In genomic region chr1:43327549-43328292, GRCh38 we compare ENCODE assay signal across 21 cellular contexts. TPM values are rescaled to one million over a fixed set of nuclear protein-coding genes. Genes with fewer than 3 reads are reported as not detected.
DNase-seq lines count a peak whose midpoint lies in the region; ATAC-seq, FAIRE-seq and TF ChIP-seq lines count a peak whose summit lies in the region.
"Had no signal": no experiment of that assay in that cellular context is flagged by ENCODE, and none has a peak within 500 bp of the region (broad histone marks: within the 10 kb centered on the region; RNA-seq: fewer than 3 reads in every experiment).

No MANE protein-coding gene starts in this region.

- no peak overlapping the region for H3K23ac ChIP-seq in H1 (ENCODE audit: insufficient read length)

- 96% methylated on average over 1 of the region's 1 CpG; no CpG with 5 or more reads in 1 of the 2 experiments for WGBS in H1 (ENCODE audit: extremely low coverage in 1 of 2, insufficient coverage in 1 of 2, insufficient read length in 1 of 2, insufficient replicate concordance in 2 of 2, low coverage in 1 of 2, low lambda C conversion rate in 2 of 2, missing lambda C conversion rate in 1 of 2), 2 experiments

- H4K8ac ChIP-seq in H1 (ENCODE audit: extremely low read depth, insufficient read depth, low read length), result no peak overlapping the region

- H4K91ac ChIP-seq in H1 (replicated peaks; ENCODE audit: insufficient read length, low read length), result no peak overlapping the region

- no peak overlapping the region for H3K4ac ChIP-seq in H1 (replicated peaks; ENCODE audit: insufficient read length, low read depth, low read length)

- H3K36me3 ChIP-seq in H1 (ENCODE audit: control insufficient read depth in 2 of 4, insufficient read depth in 4 of 4, low read length in 3 of 4) (no peaks in the 10 kb centered on the region), right atrium auricular region (no peaks in the 10 kb centered on the region)
- H3K36me3 ChIP-seq: SJSA1 had no signal

- POLR2A ChIA-PET in H1 (lab: Charles Lee; ENCODE audit: partially characterized antibody), result no interaction called here

- H3K9ac ChIP-seq in H1 (replicated peaks in 1 of 4; ENCODE audit: extremely low read depth in 1 of 4, low read depth in 3 of 4, low read length in 3 of 4), result no peak overlapping the region

- no peak for TF ChIP-seq POLR2A in H1 (IDR thresholded peaks at IDR 0.05; ENCODE audit: control extremely low read depth in 1 of 2, low read depth in 2 of 2, low read length in 2 of 2)

- no peaks in the 10 kb centered on the region for H3K79me1 ChIP-seq in H1 (ENCODE audit: low read depth, low read length)

- ATAC-seq in GM18520 (IDR thresholded peaks at IDR 0.05; ENCODE audit: unreplicated experiment), result no peak

- H4K20me1 ChIP-seq in H1 (replicated peaks in 1 of 2; ENCODE audit: control insufficient read depth in 1 of 2, insufficient read depth in 2 of 2, low read length in 2 of 2), result no peaks in the 10 kb centered on the region

- H3K18ac ChIP-seq in H1 (ENCODE audit: extremely low read depth, low read length), result no peak overlapping the region

- H2BK20ac ChIP-seq in H1 (ENCODE audit: low read length), result no peak overlapping the region

- H3K4me3 Mint-ChIP-seq in nephron progenitor cell, result no peak overlapping the region
- H3K4me3 Mint-ChIP-seq: IgD-negative memory B cell had no signal

- H2BK12ac ChIP-seq in H1 (ENCODE audit: low read depth, low read length), result no peak overlapping the region

- peaks cover 3% of the 10 kb centered on the region for H3K27me3 Mint-ChIP-seq in nephron progenitor cell (ENCODE audit: low read depth, poor library complexity)

- H3K4me1 ChIP-seq in H1 (replicated peaks in 1 of 4; ENCODE audit: control insufficient read depth in 3 of 4, insufficient read depth in 4 of 4, low read length in 3 of 4) (peaks cover 1 to 8% (median 5%) of the 10 kb centered on the region in 4 experiments; a peak in 5 of 7 replicates), right atrium auricular region (peaks cover 0 to 17% of the 10 kb centered on the region in 2 donors)

- CTCF ChIA-PET in H1 (lab: Charles Lee; ENCODE audit: partially characterized antibody), result interaction anchor here (1.2 to 1.9 kb wide), 2 partner anchors 21 to 86 kb away, joined by 3 to 9 read pairs; no protein-coding TSS in a partner anchor

- no peak overlapping the region for H3K14ac ChIP-seq in H1 (ENCODE audit: insufficient read length)

- TF ChIP-seq EP300 in H1 (IDR thresholded peaks at IDR 0.05; ENCODE audit: borderline replicate concordance in 1 of 2, low read depth in 2 of 2, low read length in 2 of 2), result no peak

- no peak overlapping the region for H2BK120ac ChIP-seq in H1 (replicated peaks; ENCODE audit: low read depth, low read length)

- peaks cover 46% of the 10 kb centered on the region for H3K9me3 Mint-ChIP-seq in nephron progenitor cell

- no peak overlapping the region for H2BK5ac ChIP-seq in H1 (ENCODE audit: low read depth, low read length)

- H3K4me1 Mint-ChIP-seq in nephron progenitor cell, result peaks cover 10% of the 10 kb centered on the region
- H3K4me1 Mint-ChIP-seq: IgD-negative memory B cell had no signal

- no peak for TF ChIP-seq RAD21 in H1 (IDR thresholded peaks at IDR 0.05 in 1 of 2, conservative IDR thresholded peaks at IDR 0.05 in 1 of 2; ENCODE audit: low read depth in 2 of 2, low read length in 2 of 2)

- no peak for TF ChIP-seq CTCF in HFF-Myc (IDR thresholded peaks at IDR 0.05; ENCODE audit: low read depth, low read length, missing control alignments)
- TF ChIP-seq CTCF in H1 (IDR thresholded peaks at IDR 0.05; ENCODE audit: control extremely low read depth in 1 of 3, insufficient read depth in 1 of 3, low read depth in 1 of 3, low read length in 3 of 3), result no peak
- no peak for TF ChIP-seq CTCF in fibroblast of villous mesenchyme (IDR thresholded peaks at IDR 0.05; ENCODE audit: insufficient read depth, low read depth, low read length)
- no peak for TF ChIP-seq CTCF in right atrium auricular region (IDR thresholded peaks at IDR 0.05)
- TF ChIP-seq CTCF in nephron progenitor cell (IDR thresholded peaks at IDR 0.05), result no peak

- H3K27ac ChIP-seq in H1 (ENCODE audit: low read depth, low read length) (no peak overlapping the region), right atrium auricular region (no peak overlapping the region)
- H3K27ac ChIP-seq: SJSA1 had no signal

- H3K4me3 ChIP-seq in HFF-Myc (replicated peaks; ENCODE audit: low read depth, low read length) (no peak overlapping the region), H1 (ENCODE audit: extremely low read depth in 1 of 4, insufficient read depth in 2 of 4, low read depth in 3 of 4, low read length in 4 of 4) (no peak overlapping the region), fibroblast of villous mesenchyme (ENCODE audit: low read depth, low read length) (no peak overlapping the region), right atrium auricular region (no peak overlapping the region)
- H3K4me3 ChIP-seq: SJSA1 had no signal

- DNase-seq in DMS53 (lab: John Stamatoyannopoulos, UW) (peak; percentile 59), HFF-Myc (ENCODE audit: extremely low read depth, low read depth) (peak; percentile 60), H1 (ENCODE audit: low read depth in 1 of 2, low spot score in 2 of 2) (no peak), fibroblast of villous mesenchyme (ENCODE audit: low read depth) (peak; percentile 23), right atrium auricular region (ENCODE audit: low spot score) (no peak), nephron progenitor cell (no peak), NCI-H1092 treated with DMSO at 0.1 percent for 48 hours (lab: John Stamatoyannopoulos, UW) (no peak)
- DNase-seq: GOT3; NCI-H1048; NCI-H1694; NCI-H2107; NCI-H345; NCI-H69; NK-92 treated with Interleukin-12 subunit alpha and Interleukin-12 subunit beta, amount 100 ng/mL, for 24 hours; OCI-M1 had no signal

- H3K27me3 ChIP-seq in H1 (replicated peaks in 1 of 4; ENCODE audit: control insufficient read depth in 3 of 4, extremely low read depth in 1 of 4, insufficient read depth in 3 of 4, low read length in 3 of 4) (no peaks in the 10 kb centered on the region), right atrium auricular region (no peaks in the 10 kb centered on the region)
- H3K27me3 ChIP-seq: SJSA1 had no signal

- no peak overlapping the region for H3K27ac Mint-ChIP-seq in nephron progenitor cell
- H3K27ac Mint-ChIP-seq: IgD-negative memory B cell had no signal

- no peak overlapping the region for H3K56ac ChIP-seq in H1 (replicated peaks; ENCODE audit: insufficient read length, low read depth, low read length)

- FAIRE-seq in H1 (lab: Jason Lieb, UNC), result no peak
- FAIRE-seq: GM12892, GM19239 had no signal

- H2AK5ac ChIP-seq in H1 (ENCODE audit: low read depth, low read length), result no peak overlapping the region

- no peak overlapping the region for H3K4me2 ChIP-seq in H1 (ENCODE audit: insufficient read depth in 1 of 2, low read depth in 2 of 2, low read length in 2 of 2)

- no peak overlapping the region for H2AFZ ChIP-seq in H1 (ENCODE audit: low read length)

- no peak overlapping the region for H2BK15ac ChIP-seq in H1 (ENCODE audit: low read length)

- no peaks in the 10 kb centered on the region for H3K79me2 ChIP-seq in H1 (ENCODE audit: control insufficient read depth in 1 of 2, insufficient read depth in 2 of 2, low read length in 2 of 2)

- H3K36me3 Mint-ChIP-seq in nephron progenitor cell (ENCODE audit: low read depth), result peaks cover 8% of the 10 kb centered on the region
- H3K36me3 Mint-ChIP-seq: IgD-negative memory B cell had no signal

- no peak overlapping the region for H4K5ac ChIP-seq in H1 (ENCODE audit: insufficient read length, low read depth, low read length)

- H3K23me2 ChIP-seq in H1 (ENCODE audit: low read depth, low read length), result no peaks in the 10 kb centered on the region

- H3K9me3 ChIP-seq in H1 (ENCODE audit: insufficient read depth in 2 of 2, low read depth in 1 of 2, low read length in 1 of 2), result peaks cover 0 to 10% of the 10 kb centered on the region in 2 experiments; a peak in 2 of 4 replicates
- peaks cover 0 to 18% of the 10 kb centered on the region in 2 donors for H3K9me3 ChIP-seq in right atrium auricular region

RNA-seq across cellular contexts. Expression of gene MPL, which starts 9.9 kb away (rescaled TPM):
- total RNA-seq in H1 (2021; fragmentation: NEBNext Ultra II Directional; extraction: Animal tissue kit (Norgen Biotek cat#: 25700)), result not detected in 2 replicates
- polyA plus RNA-seq in H1 (2011; rRNA removed), result 0.08 and 0.11 TPM in 2 replicates
- not detected for polyA plus RNA-seq in H1 (2011; cell fraction: cytosol; rRNA removed)
- 0.07 TPM for polyA plus RNA-seq in H1 (2011; cell fraction: nucleus; rRNA removed)
- 0.27 to 0.55 TPM (median 0.43 TPM) in 3 of 4 replicates, not detected in the other for polyA plus RNA-seq in H1 (2012, experiment 1 of 2)
- polyA plus RNA-seq in H1 (2012, experiment 2 of 2), result not detected
- 0.04 TPM for polyA plus RNA-seq in H1 (2013, experiment 1 of 2)
- 0.09 TPM for polyA plus RNA-seq in H1 (2013, experiment 2 of 2)
- 0.15 TPM in 1 of 2 replicates, not detected in the other for polyA minus RNA-seq in H1 (2011; rRNA and poly(A)+ RNA removed)
- not detected for polyA minus RNA-seq in H1 (2011; cell fraction: cytosol; rRNA and poly(A)+ RNA removed)
- polyA minus RNA-seq in H1 (2011; cell fraction: nucleus; rRNA and poly(A)+ RNA removed), result not detected
- not detected in 2 replicates for total RNA-seq in fibroblast of villous mesenchyme
- total RNA-seq in right atrium auricular region, result under 1 TPM in 1 of 2 donors, not detected in 1; 0.39 TPM
- total RNA-seq: SJSA1 had no signal
- polyA plus RNA-seq: BJ, IgD-negative memory B cell had no signal

RNA-seq across cellular contexts. Expression of gene TIE1, which starts 26.9 kb away (rescaled TPM):
- total RNA-seq in H1 (2021; fragmentation: NEBNext Ultra II Directional; extraction: Animal tissue kit (Norgen Biotek cat#: 25700)), result 2.2 and 2.7 TPM in 2 replicates
- 0.74 and 1.5 TPM in 2 replicates for polyA plus RNA-seq in H1 (2011; rRNA removed)
- polyA plus RNA-seq in H1 (2011; cell fraction: cytosol; rRNA removed), result 1.2 TPM
- polyA plus RNA-seq in H1 (2011; cell fraction: nucleus; rRNA removed), result 3.8 TPM
- 1.1 to 1.7 TPM (median 1.6 TPM) in 4 replicates for polyA plus RNA-seq in H1 (2012, experiment 1 of 2)
- polyA plus RNA-seq in H1 (2012, experiment 2 of 2), result 1.4 TPM
- 5.6 TPM for polyA plus RNA-seq in H1 (2013, experiment 1 of 2)
- polyA plus RNA-seq in H1 (2013, experiment 2 of 2), result 4.5 TPM
- 1.7 and 1.9 TPM in 2 replicates for polyA minus RNA-seq in H1 (2011; rRNA and poly(A)+ RNA removed)
- polyA minus RNA-seq in H1 (2011; cell fraction: cytosol; rRNA and poly(A)+ RNA removed), result 5.9 TPM
- 3.0 TPM for polyA minus RNA-seq in H1 (2011; cell fraction: nucleus; rRNA and poly(A)+ RNA removed)
- under 0.01 TPM in 2 replicates for total RNA-seq in fibroblast of villous mesenchyme
- 10 to 100 TPM; 23.6 to 51.7 TPM for total RNA-seq in right atrium auricular region
- polyA plus RNA-seq: BJ, IgD-negative memory B cell had no signal

RNA-seq across cellular contexts. Expression of gene CDC20, which starts 31.1 kb away (rescaled TPM):
- total RNA-seq in H1 (2021; fragmentation: NEBNext Ultra II Directional; extraction: Animal tissue kit (Norgen Biotek cat#: 25700)), result 221 and 252 TPM in 2 replicates
- 214 and 350 TPM in 2 replicates for polyA plus RNA-seq in H1 (2011; rRNA removed)
- 234 TPM for polyA plus RNA-seq in H1 (2011; cell fraction: cytosol; rRNA removed)
- 399 TPM for polyA plus RNA-seq in H1 (2011; cell fraction: nucleus; rRNA removed)
- 231 to 283 TPM (median 258 TPM) in 4 replicates for polyA plus RNA-seq in H1 (2012, experiment 1 of 2)
- polyA plus RNA-seq in H1 (2012, experiment 2 of 2), result 321 TPM
- 136 TPM for polyA plus RNA-seq in H1 (2013, experiment 1 of 2)
- polyA plus RNA-seq in H1 (2013, experiment 2 of 2), result 131 TPM
- 219 and 368 TPM in 2 replicates for polyA minus RNA-seq in H1 (2011; rRNA and poly(A)+ RNA removed)
- polyA minus RNA-seq in H1 (2011; cell fraction: cytosol; rRNA and poly(A)+ RNA removed), result 160 TPM
- 98.7 TPM for polyA minus RNA-seq in H1 (2011; cell fraction: nucleus; rRNA and poly(A)+ RNA removed)
- 34.8 and 51.8 TPM in 2 replicates for total RNA-seq in fibroblast of villous mesenchyme
- total RNA-seq in right atrium auricular region, result 1 to 10 TPM in 1 of 2 donors, under 1 TPM in 1; 0.63 to 2.5 TPM

RNA-seq across cellular contexts. Expression of gene ELOVL1, which starts 40.1 kb away (rescaled TPM):
- total RNA-seq in H1 (2021; fragmentation: NEBNext Ultra II Directional; extraction: Animal tissue kit (Norgen Biotek cat#: 25700)), result 28.5 and 29.1 TPM in 2 replicates
- polyA plus RNA-seq in H1 (2011; rRNA removed), result 58.2 and 68.1 TPM in 2 replicates
- 51.4 TPM for polyA plus RNA-seq in H1 (2011; cell fraction: cytosol; rRNA removed)
- polyA plus RNA-seq in H1 (2011; cell fraction: nucleus; rRNA removed), result 64.0 TPM
- 31.0 to 38.0 TPM (median 34.5 TPM) in 4 replicates for polyA plus RNA-seq in H1 (2012, experiment 1 of 2)
- 57.9 TPM for polyA plus RNA-seq in H1 (2012, experiment 2 of 2)
- 45.0 TPM for polyA plus RNA-seq in H1 (2013, experiment 1 of 2)
- 50.2 TPM for polyA plus RNA-seq in H1 (2013, experiment 2 of 2)
- polyA minus RNA-seq in H1 (2011; rRNA and poly(A)+ RNA removed), result 35.7 and 45.3 TPM in 2 replicates
- 11.2 TPM for polyA minus RNA-seq in H1 (2011; cell fraction: cytosol; rRNA and poly(A)+ RNA removed)
- polyA minus RNA-seq in H1 (2011; cell fraction: nucleus; rRNA and poly(A)+ RNA removed), result 12.0 TPM
- total RNA-seq in fibroblast of villous mesenchyme (43.2 and 51.0 TPM in 2 replicates), right atrium auricular region (10 to 100 TPM; 24.3 to 41.4 TPM)

RNA-seq across cellular contexts. Expression of gene C1orf210, which starts 42.3 kb away (rescaled TPM):
- 10.6 and 12.0 TPM in 2 replicates for total RNA-seq in H1 (2021; fragmentation: NEBNext Ultra II Directional; extraction: Animal tissue kit (Norgen Biotek cat#: 25700))
- polyA plus RNA-seq in H1 (2011; rRNA removed), result 27.9 and 29.9 TPM in 2 replicates
- polyA plus RNA-seq in H1 (2011; cell fraction: cytosol; rRNA removed), result 25.0 TPM
- 10.0 TPM for polyA plus RNA-seq in H1 (2011; cell fraction: nucleus; rRNA removed)
- polyA plus RNA-seq in H1 (2012, experiment 1 of 2), result 10.1 to 12.6 TPM (median 10.7 TPM) in 4 replicates
- polyA plus RNA-seq in H1 (2012, experiment 2 of 2), result 13.0 TPM
- 13.8 TPM for polyA plus RNA-seq in H1 (2013, experiment 1 of 2)
- 16.0 TPM for polyA plus RNA-seq in H1 (2013, experiment 2 of 2)
- 14.1 and 15.4 TPM in 2 replicates for polyA minus RNA-seq in H1 (2011; rRNA and poly(A)+ RNA removed)
- polyA minus RNA-seq in H1 (2011; cell fraction: cytosol; rRNA and poly(A)+ RNA removed), result 5.4 TPM
- 5.0 TPM for polyA minus RNA-seq in H1 (2011; cell fraction: nucleus; rRNA and poly(A)+ RNA removed)
- not detected in 2 replicates for total RNA-seq in fibroblast of villous mesenchyme
- total RNA-seq in right atrium auricular region, result not detected
- total RNA-seq: SJSA1 had no signal
- polyA plus RNA-seq: BJ, IgD-negative memory B cell had no signal

Comparison
In these comparisons a context has a peak if more than half of its experiments do, and no peak if none do; other contexts are left out.
1. DNase-seq: peak in DMS53 (single experiment), HFF-Myc (single experiment) and fibroblast of villous mesenchyme (single experiment); none in H1 (0 of 2), right atrium auricular region (single experiment), nephron progenitor cell (single experiment) and NCI-H1092 treated with DMSO at 0.1 percent for 48 hours (single experiment).
2. RNA of gene CDC20, which starts 31.1 kb away (total RNA-seq): 221 to 252 TPM in H1 and 34.8 to 51.8 TPM in fibroblast of villous mesenchyme; 0.63 to 2.5 TPM in right atrium auricular region; every median in the first group is over 10 times any median in the second.